Comparison of ENCODE assay signal across 24 cellular contexts in genomic region chr14:33309081-33309480, GRCh38.
"Had no signal": no experiment of that assay in that cellular context is flagged by ENCODE, and none has a peak within 500 bp of the region (broad histone marks: within the 10 kb centered on the region; RNA-seq: fewer than 3 reads in every experiment).

No MANE protein-coding gene starts in this region.

- H3K27ac ChIP-seq: adrenal gland, brain microvascular endothelial cell, coronary artery, gastroesophageal sphincter, parathyroid adenoma, psoas muscle, spleen, transverse colon had no signal

- H3K4me3 Mint-ChIP-seq: activated naive CD4-positive, alpha-beta T cell treated with anti-CD3 and anti-CD28 coated beads for 36 hours; activated naive CD8-positive, alpha-beta T cell treated with anti-CD3 and anti-CD28 coated beads for 36 hours; mesothelial cell of epicardium; naive B cell; neural crest cell had no signal

- ATAC-seq: gastroesophageal sphincter, left colon, psoas muscle, right cardiac atrium had no signal

- H3K9me3 ChIP-seq: adrenal gland, gastroesophageal sphincter, psoas muscle, spleen, transverse colon had no signal

- DNase-seq: activated CD4-positive, alpha-beta T cell treated with anti-CD3 and anti-CD28 coated beads for 4 hours; activated CD4-positive, alpha-beta T cell treated with anti-CD3 and anti-CD28 coated beads, Interleukin-2, amount 50 U/mL, for 4 hours; activated effector memory CD4-positive, alpha-beta T cell treated with Interleukin-2 at 50 U/mL for 16 hours; activated naive CD4-positive, alpha-beta T cell treated with anti-CD3 and anti-CD28 coated beads for 36 hours; activated naive CD8-positive, alpha-beta T cell treated with anti-CD3 and anti-CD28 coated beads for 36 hours; adrenal gland; aorta; brain microvascular endothelial cell; dorsolateral prefrontal cortex; effector memory CD4-positive, alpha-beta T cell; hippocampal formation; left colon; naive B cell; occipital lobe; psoas muscle; right cardiac atrium; spleen; stimulated activated naive CD4-positive, alpha-beta T cell; transverse colon had no signal

- H3K27me3 Mint-ChIP-seq: activated naive CD8-positive, alpha-beta T cell treated with anti-CD3 and anti-CD28 coated beads for 36 hours; naive B cell had no signal

- H3K9me3 Mint-ChIP-seq: activated naive CD4-positive, alpha-beta T cell treated with anti-CD3 and anti-CD28 coated beads for 36 hours; activated naive CD8-positive, alpha-beta T cell treated with anti-CD3 and anti-CD28 coated beads for 36 hours; mesothelial cell of epicardium; neural crest cell had no signal

- H3K4me1 Mint-ChIP-seq: activated naive CD8-positive, alpha-beta T cell treated with anti-CD3 and anti-CD28 coated beads for 36 hours; mesothelial cell of epicardium; naive B cell had no signal

- H3K27ac Mint-ChIP-seq: activated naive CD4-positive, alpha-beta T cell treated with anti-CD3 and anti-CD28 coated beads for 36 hours; activated naive CD8-positive, alpha-beta T cell treated with anti-CD3 and anti-CD28 coated beads for 36 hours; mesothelial cell of epicardium; naive B cell had no signal

- H3K36me3 Mint-ChIP-seq: activated naive CD8-positive, alpha-beta T cell treated with anti-CD3 and anti-CD28 coated beads for 36 hours; mesothelial cell of epicardium; naive B cell had no signal

- H3K4me3 ChIP-seq: adrenal gland, coronary artery, dorsolateral prefrontal cortex, gastroesophageal sphincter, psoas muscle, spleen, transverse colon had no signal

- H2AFZ ChIP-seq: parathyroid adenoma had no signal

- H3K4me1 ChIP-seq: adrenal gland, gastroesophageal sphincter, parathyroid adenoma, psoas muscle, spleen, transverse colon had no signal

- H3K79me2 ChIP-seq: parathyroid adenoma had no signal

- H3K36me3 ChIP-seq: adrenal gland, brain microvascular endothelial cell, gastroesophageal sphincter, spleen, transverse colon had no signal

- H3K27me3 ChIP-seq: adrenal gland, brain microvascular endothelial cell, dorsolateral prefrontal cortex, gastroesophageal sphincter, spleen, transverse colon had no signal

- H3K9ac ChIP-seq: parathyroid adenoma had no signal
